In the genomic region with DNA sequence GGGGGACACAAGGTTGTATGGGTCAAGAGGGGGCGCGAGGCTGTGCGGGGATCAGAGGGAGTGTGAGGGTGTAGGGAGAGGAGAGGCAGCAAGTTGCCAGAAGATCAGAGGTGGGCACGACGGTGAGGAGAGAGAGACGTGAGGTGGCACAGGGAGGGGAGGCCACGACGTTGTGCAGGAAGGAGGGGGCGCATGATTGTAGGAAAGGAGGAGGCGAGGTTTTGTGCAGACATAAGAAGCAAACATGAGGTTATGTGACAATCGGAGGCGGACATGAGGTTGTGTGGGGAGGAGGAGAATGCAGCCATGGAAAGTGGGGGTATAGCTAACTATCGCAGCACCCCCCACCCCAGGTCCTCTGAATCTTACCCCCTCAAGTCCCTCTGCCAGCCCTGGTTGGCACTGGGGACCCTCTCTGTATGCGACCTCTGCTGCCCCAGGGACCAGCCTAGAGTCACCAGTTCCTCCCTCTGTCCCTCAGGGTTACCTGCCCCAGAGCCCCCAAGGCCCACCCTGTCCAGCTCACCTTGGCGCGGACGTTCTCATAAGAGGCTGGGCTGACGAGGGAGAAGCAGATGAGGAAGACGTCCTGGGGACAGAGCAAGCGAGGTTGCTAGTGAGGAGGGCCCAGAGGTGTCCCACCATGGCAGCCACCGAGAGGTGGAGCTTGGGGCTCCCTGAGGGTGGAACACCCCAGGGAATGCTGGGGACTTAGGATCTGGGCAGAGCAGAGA, we compare ENCODE assay signal across 14 cellular contexts. TPM values are rescaled to one million over a fixed set of nuclear protein-coding genes. Genes with fewer than 3 reads are reported as not detected.
A peak's percentile ranks its signal among the peaks of the same experiment; 100 is the strongest.
DNase-seq lines count a peak whose midpoint lies in the region; ATAC-seq and TF ChIP-seq lines count a peak whose summit lies in the region.
"Had no signal": no experiment of that assay in that cellular context is flagged by ENCODE, and none has a peak within 500 bp of the region (broad histone marks: within the 10 kb centered on the region; RNA-seq: fewer than 3 reads in every experiment).

No MANE protein-coding gene starts in this region.

- H3K4me3 ChIP-seq in lower lobe of right lung (no peak overlapping the region), upper lobe of right lung (no peak overlapping the region)

- H3K27ac Mint-ChIP-seq in activated CD4-positive, alpha-beta T cell treated with anti-CD3 and anti-CD28 coated beads for 36 hours, result peak overlapping the region; percentile 99
- H3K27ac Mint-ChIP-seq: progenitor cell of endocrine pancreas had no signal

- H3K36me3 ChIP-seq in lower lobe of right lung (peaks cover 17% of the 10 kb centered on the region), upper lobe of right lung (peaks cover 5% of the 10 kb centered on the region)

- peak; percentile 82 for DNase-seq in activated CD4-positive, alpha-beta T cell treated with anti-CD3 and anti-CD28 coated beads for 36 hours
- no peak for DNase-seq in activated CD4-positive, alpha-beta T cell treated with anti-CD3 and anti-CD28 coated beads for 1 hour
- DNase-seq in activated T-cell treated with anti-CD3 and anti-CD28 coated beads, Interleukin-2, amount 50 U/mL, for 48 hours, result peak; percentile 67 to 75
- DNase-seq in lower lobe of right lung (peak; percentile 31), upper lobe of right lung (peak; percentile 58), NCI-H82 treated with DMSO at 0.1 percent for 48 hours (lab: John Stamatoyannopoulos, UW; ENCODE audit: unreplicated experiment) (no peak), midbrain (lab: John Stamatoyannopoulos, UW) (no peak)
- DNase-seq: central memory CD4-positive, alpha-beta T cell; NCI-H1417 treated with DMSO at 0.1 percent for 48 hours; PC-3 had no signal

- H3K27ac ChIP-seq in lower lobe of right lung, result peak overlapping the region; percentile 11
- H3K27ac ChIP-seq in upper lobe of right lung, result no peak overlapping the region

- POLR2A ChIA-PET in activated CD4-positive, alpha-beta T cell treated with anti-CD3 and anti-CD28 coated beads for 36 hours (lab: Charles Lee), result interaction anchor here (1.2 to 5.4 kb wide), 4 partner anchors 9 to 72 kb away, joined by 4 to 55 read pairs (median 6); a partner anchor contains a TSS

- CTCF ChIA-PET in activated CD4-positive, alpha-beta T cell treated with anti-CD3 and anti-CD28 coated beads for 36 hours (lab: Charles Lee), result interaction anchor here (0.9 to 5.4 kb wide), 8 partner anchors 10 to 69 kb away, joined by 3 to 70 read pairs (median 4); a partner anchor contains a TSS

- peaks cover 42% of the 10 kb centered on the region for H3K4me1 ChIP-seq in lower lobe of right lung
- H3K4me1 ChIP-seq in upper lobe of right lung, result peaks cover 21% of the 10 kb centered on the region

- no peaks in the 10 kb centered on the region for H3K27me3 Mint-ChIP-seq in activated CD4-positive, alpha-beta T cell treated with anti-CD3 and anti-CD28 coated beads for 36 hours

- TF ChIP-seq CTCF in lower lobe of right lung (IDR thresholded peaks at IDR 0.05) (no peak), upper lobe of right lung (IDR thresholded peaks at IDR 0.05) (no peak)

- H3K4me3 Mint-ChIP-seq in activated CD4-positive, alpha-beta T cell treated with anti-CD3 and anti-CD28 coated beads for 36 hours, result peak overlapping the region; percentile 92

- peaks cover 91% of the 10 kb centered on the region for H3K4me1 Mint-ChIP-seq in activated CD4-positive, alpha-beta T cell treated with anti-CD3 and anti-CD28 coated beads for 36 hours

- H3K36me3 Mint-ChIP-seq in activated CD4-positive, alpha-beta T cell treated with anti-CD3 and anti-CD28 coated beads for 36 hours (ENCODE audit: low read depth), result peaks cover 82% of the 10 kb centered on the region

- ATAC-seq in activated CD4-positive, alpha-beta T cell treated with anti-CD3 and anti-CD28 coated beads for 36 hours, result peak; percentile 22
- ATAC-seq in lower lobe of right lung (no peak), upper lobe of right lung (no peak), HG03280 (IDR thresholded peaks at IDR 0.05; ENCODE audit: unreplicated experiment) (no peak)
- ATAC-seq: PC-3 had no signal

- H3K27me3 ChIP-seq in lower lobe of right lung (ENCODE audit: low read depth) (peaks cover 9% of the 10 kb centered on the region), upper lobe of right lung (peaks cover 11% of the 10 kb centered on the region)

- no peaks in the 10 kb centered on the region for H3K9me3 Mint-ChIP-seq in activated CD4-positive, alpha-beta T cell treated with anti-CD3 and anti-CD28 coated beads for 36 hours (ENCODE audit: low read depth)

- no peaks in the 10 kb centered on the region for H3K9me3 ChIP-seq in lower lobe of right lung
- no peaks in the 10 kb centered on the region for H3K9me3 ChIP-seq in upper lobe of right lung

- intact Hi-C loops in activated CD4-positive, alpha-beta T cell treated with anti-CD3 and anti-CD28 coated beads for 36 hours (cut with DNase I, micrococcal nuclease), result loop anchor here in 1 of 2 experiments (2.0 kb wide), 2 partner anchors 51 to 845 kb away; a partner anchor contains a TSS
- intact Hi-C loops in lower lobe of right lung (cut with DNase I), result no loop called here
- intact Hi-C loops in upper lobe of right lung (cut with DNase I), result no loop called here

RNA-seq across cellular contexts. Expression of a gene that starts 12.5 kb away (rescaled TPM):
- total RNA-seq in activated CD4-positive, alpha-beta T cell treated with anti-CD3 and anti-CD28 coated beads for 36 hours, result 100 to 1,000 TPM; 692 to 930 TPM
- total RNA-seq in lower lobe of right lung (111 TPM), upper lobe of right lung (107 TPM)

RNA-seq across cellular contexts. Expression of a gene that starts 19.3 kb away (rescaled TPM):
- 10 to 100 TPM; 14.8 to 15.6 TPM for total RNA-seq in activated CD4-positive, alpha-beta T cell treated with anti-CD3 and anti-CD28 coated beads for 36 hours
- total RNA-seq in lower lobe of right lung (not detected), upper lobe of right lung (not detected)
- total RNA-seq: A172, H4 had no signal

RNA-seq across cellular contexts. Expression of a gene that starts 43.5 kb away (rescaled TPM):
- 1 to 10 TPM; 8.4 to 8.7 TPM for total RNA-seq in activated CD4-positive, alpha-beta T cell treated with anti-CD3 and anti-CD28 coated beads for 36 hours
- total RNA-seq in lower lobe of right lung, result 5.3 TPM
- total RNA-seq in upper lobe of right lung, result 6.1 TPM

RNA-seq across cellular contexts. Expression of a gene that starts 50.7 kb away (rescaled TPM):
- 10 to 100 TPM; 33.1 to 42.8 TPM for total RNA-seq in activated CD4-positive, alpha-beta T cell treated with anti-CD3 and anti-CD28 coated beads for 36 hours
- total RNA-seq in lower lobe of right lung (45.4 TPM), upper lobe of right lung (37.9 TPM)
- total RNA-seq: progenitor cell of endocrine pancreas had no signal

Comparison
In these comparisons a context has a peak if more than half of its experiments do, and no peak if none do; other contexts are left out.
1. DNase-seq: peak in activated CD4-positive, alpha-beta T cell treated with anti-CD3 and anti-CD28 coated beads for 36 hours (single experiment), activated T-cell treated with anti-CD3 and anti-CD28 coated beads, Interleukin-2, amount 50 U/mL, for 48 hours (2 of 2), lower lobe of right lung (single experiment) and upper lobe of right lung (single experiment); none in activated CD4-positive, alpha-beta T cell treated with anti-CD3 and anti-CD28 coated beads for 1 hour (single experiment), NCI-H82 treated with DMSO at 0.1 percent for 48 hours (single experiment) and midbrain (single experiment).
2. RNA of a gene that starts 19.3 kb away (total RNA-seq): 14.8 to 15.6 TPM in activated CD4-positive, alpha-beta T cell treated with anti-CD3 and anti-CD28 coated beads for 36 hours; not detected in lower lobe of right lung (single experiment) and not detected in upper lobe of right lung (single experiment); every median in the first group is over 10 times any median in the second.